In the genomic region with DNA sequence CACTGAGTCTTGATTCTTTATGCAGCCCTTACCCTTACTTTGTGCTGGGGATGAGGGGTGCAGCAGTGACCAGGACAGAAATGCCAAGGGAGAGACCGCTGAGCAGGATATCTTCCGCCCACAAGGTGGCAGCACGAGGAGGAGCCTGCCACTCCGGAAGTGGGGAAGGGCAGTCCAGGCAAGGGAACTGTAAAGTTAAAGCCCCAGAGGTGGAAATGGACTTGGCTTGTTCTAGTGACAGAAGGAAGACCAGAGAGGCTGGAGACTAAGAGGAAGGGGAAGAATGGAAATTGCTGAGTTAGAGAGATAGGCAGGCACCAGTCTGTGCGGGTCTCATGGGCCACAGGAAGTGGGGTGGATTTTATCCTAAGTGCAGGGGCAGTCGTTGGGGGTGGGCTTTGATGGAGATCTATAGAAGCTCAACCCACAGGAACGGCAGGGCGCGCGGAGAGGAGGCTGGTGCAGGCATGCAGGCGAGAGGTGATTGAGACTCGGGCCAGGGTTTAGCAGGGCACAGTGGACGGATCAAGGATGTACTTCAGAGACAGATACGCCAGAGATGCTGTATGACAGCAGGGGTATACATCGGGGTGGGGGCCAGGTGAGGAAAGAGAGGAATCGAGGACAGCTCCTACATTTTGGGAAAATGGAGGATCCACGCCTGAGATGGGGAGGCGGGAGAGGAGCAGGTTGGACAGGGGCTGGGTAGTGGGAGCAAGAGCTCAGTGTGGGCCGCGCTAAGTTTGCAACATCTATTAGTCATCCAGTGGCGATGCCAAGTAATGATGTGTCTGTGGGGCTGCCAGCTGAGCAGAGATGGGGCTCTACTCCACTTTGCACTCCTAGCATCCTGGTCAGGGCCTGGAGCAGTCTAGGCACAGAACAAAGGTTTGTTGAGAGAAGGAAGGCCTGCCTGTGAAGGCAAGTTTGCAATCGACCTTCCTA, we compare ENCODE assay signal across 8 cellular contexts. TPM values are rescaled to one million over a fixed set of nuclear protein-coding genes. Genes with fewer than 3 reads are reported as not detected.
DNase-seq lines count a peak whose midpoint lies in the region; ATAC-seq and TF ChIP-seq lines count a peak whose summit lies in the region.

No MANE protein-coding gene starts in this region.

- POLR2A ChIA-PET in activated CD4-positive, alpha-beta T cell treated with anti-CD3 and anti-CD28 coated beads for 36 hours (lab: Charles Lee), result interaction anchor here (1.5 to 1.9 kb wide), 2 partner anchors 22 to 54 kb away, joined by 5 to 7 read pairs; no protein-coding TSS in a partner anchor

- no peaks in the 10 kb centered on the region for H3K9me3 Mint-ChIP-seq in activated CD4-positive, alpha-beta T cell treated with anti-CD3 and anti-CD28 coated beads for 36 hours (ENCODE audit: low read depth)
- H3K9me3 Mint-ChIP-seq in dendritic cell treated with granulocyte-macrophage colony-stimulating factor and Interleukin-4, amounts not matched to agents 40 ng/mL and 50 ng/mL, for 4 days, result no peaks in the 10 kb centered on the region

- ATAC-seq in HG02642 (IDR thresholded peaks at IDR 0.05; ENCODE audit: poor library complexity, unreplicated experiment) (peak; percentile 32), GM21515 (IDR thresholded peaks at IDR 0.05; ENCODE audit: unreplicated experiment) (no peak)
- peak; percentile 49 for ATAC-seq in activated CD4-positive, alpha-beta T cell treated with anti-CD3 and anti-CD28 coated beads for 36 hours

- peaks cover 51% of the 10 kb centered on the region for H3K4me1 Mint-ChIP-seq in activated CD4-positive, alpha-beta T cell treated with anti-CD3 and anti-CD28 coated beads for 36 hours
- peaks cover 75% of the 10 kb centered on the region for H3K4me1 Mint-ChIP-seq in dendritic cell treated with granulocyte-macrophage colony-stimulating factor and Interleukin-4, amounts not matched to agents 40 ng/mL and 50 ng/mL, for 4 days (ENCODE audit: low read depth)

- H3K4me1 ChIP-seq in liver (ENCODE audit: control insufficient read depth in 4 of 4, insufficient read depth in 4 of 4, low read length in 3 of 4), result peaks cover 9 to 52% (median 32%) of the 10 kb centered on the region in 4 donors

- H3K9me3 ChIP-seq in liver (ENCODE audit: control insufficient read depth in 4 of 4, low read length in 3 of 4), result no peaks in the 10 kb centered on the region

- TF ChIP-seq RAD21 in liver (IDR thresholded peaks at IDR 0.05), result peak; percentile 85 to 92

- CTCF ChIA-PET in activated CD4-positive, alpha-beta T cell treated with anti-CD3 and anti-CD28 coated beads for 36 hours (lab: Charles Lee), result interaction anchor here (0.6 to 4.3 kb wide), 25 partner anchors 9 to 209 kb away, joined by 3 to 44 read pairs (median 5); partner anchors contain the start of gene ANKRD13D

- H3K27me3 ChIP-seq in liver (ENCODE audit: control insufficient read depth in 4 of 4, insufficient read depth in 4 of 4, low read length in 3 of 4), result no peaks in the 10 kb centered on the region

- peak overlapping the region; percentile 40 to 57 for H3K27ac ChIP-seq in liver (ENCODE audit: low read depth in 1 of 2, low read length in 2 of 2)

- H3K4me3 ChIP-seq in liver (ENCODE audit: low read depth in 1 of 3, low read length in 3 of 3), result no peak overlapping the region

- no peaks in the 10 kb centered on the region for H3K36me3 ChIP-seq in liver (ENCODE audit: control insufficient read depth in 4 of 4, insufficient read depth in 3 of 4, low read depth in 1 of 4, low read length in 3 of 4)

- H3K27me3 Mint-ChIP-seq in activated CD4-positive, alpha-beta T cell treated with anti-CD3 and anti-CD28 coated beads for 36 hours, result no peaks in the 10 kb centered on the region
- H3K27me3 Mint-ChIP-seq in dendritic cell treated with granulocyte-macrophage colony-stimulating factor and Interleukin-4, amounts not matched to agents 40 ng/mL and 50 ng/mL, for 4 days, result peaks cover 17% of the 10 kb centered on the region

- peak; percentile 83 for TF ChIP-seq CTCF in liver (IDR thresholded peaks at IDR 0.05; ENCODE audit: low read depth, low read length, missing input control)

- intact Hi-C loops in activated CD4-positive, alpha-beta T cell treated with anti-CD3 and anti-CD28 coated beads for 36 hours (cut with DNase I, micrococcal nuclease), result loop anchor here in 1 of 2 experiments (1.0 kb wide), 2 partner anchors 54 to 119 kb away; no protein-coding TSS in a partner anchor
- intact Hi-C loops in dendritic cell treated with granulocyte-macrophage colony-stimulating factor and Interleukin-4, amounts not matched to agents 40 ng/mL and 50 ng/mL, for 4 days (cut with micrococcal nuclease), result loop anchor here (1.0 to 10.0 kb wide), 2 partner anchors 54 to 122 kb away; no protein-coding TSS in a partner anchor

- peak overlapping the region in 1 of 2 donors; percentile 27 for H3K9ac ChIP-seq in liver (ENCODE audit: low read depth in 1 of 2, low read length in 2 of 2)

- WGBS in liver, result 56% methylated on average over 22 of the region's 22 CpGs

- H3K4me3 Mint-ChIP-seq in activated CD4-positive, alpha-beta T cell treated with anti-CD3 and anti-CD28 coated beads for 36 hours, result peak overlapping the region; percentile 10
- peak overlapping the region; percentile 62 for H3K4me3 Mint-ChIP-seq in dendritic cell treated with granulocyte-macrophage colony-stimulating factor and Interleukin-4, amounts not matched to agents 40 ng/mL and 50 ng/mL, for 4 days

- peaks cover 10% of the 10 kb centered on the region for H3K36me3 Mint-ChIP-seq in activated CD4-positive, alpha-beta T cell treated with anti-CD3 and anti-CD28 coated beads for 36 hours (ENCODE audit: low read depth)
- peaks cover 23% of the 10 kb centered on the region for H3K36me3 Mint-ChIP-seq in dendritic cell treated with granulocyte-macrophage colony-stimulating factor and Interleukin-4, amounts not matched to agents 40 ng/mL and 50 ng/mL, for 4 days (ENCODE audit: low read depth)

- H3K27ac Mint-ChIP-seq in activated CD4-positive, alpha-beta T cell treated with anti-CD3 and anti-CD28 coated beads for 36 hours, result peak overlapping the region; percentile 66
- peak overlapping the region; percentile 91 for H3K27ac Mint-ChIP-seq in dendritic cell treated with granulocyte-macrophage colony-stimulating factor and Interleukin-4, amounts not matched to agents 40 ng/mL and 50 ng/mL, for 4 days

- DNase-seq in CMK (ENCODE audit: low read depth) (peak; percentile 97), NCI-H526 treated with DMSO at 0.1 percent for 48 hours (lab: John Stamatoyannopoulos, UW) (peak; percentile 60)
- peak; percentile 88 for DNase-seq in activated CD4-positive, alpha-beta T cell treated with anti-CD3 and anti-CD28 coated beads for 36 hours
- peak; percentile 66 to 72 for DNase-seq in stimulated activated CD8-positive, alpha-beta memory T cell treated with anti-CD3 and anti-CD28 coated beads, Interleukin-2, amount 100 ng/mL, for 48 hours (ENCODE audit: low read depth in 2 of 2)

TF ChIP-seq in liver, 16 proteins besides CTCF, POLR2A, EP300 and RAD21:
- TF ChIP-seq ATF3 (IDR thresholded peaks at IDR 0.05), result no peak
- peak; percentile 35 for TF ChIP-seq YY1 (IDR thresholded peaks at IDR 0.05)
- peak in 1 of 2 donors; percentile 37 for TF ChIP-seq HNF4A (conservative IDR thresholded peaks at IDR 0.05)
- TF ChIP-seq MAX (IDR thresholded peaks at IDR 0.05), result peak; percentile 53
- peak in 1 of 2 donors; percentile 71 for TF ChIP-seq RXRA (IDR thresholded peaks at IDR 0.05)
- TF ChIP-seq SP1 (IDR thresholded peaks at IDR 0.05), result peak; percentile 64
- no peak for TF ChIP-seq HNF4G (IDR thresholded peaks at IDR 0.05)
- TF ChIP-seq GABPA (IDR thresholded peaks at IDR 0.05 in 1 of 2, conservative IDR thresholded peaks at IDR 0.05 in 1 of 2), result peak in 1 of 2 donors; percentile 26
- TF ChIP-seq NR2F2 (IDR thresholded peaks at IDR 0.05), result peak; percentile 57
TF ChIP-seq in liver: peak in this region for 7.

RNA-seq across cellular contexts. Expression of gene GRK2, which starts 3.3 kb away (rescaled TPM):
- 100 to 1,000 TPM; 202 to 241 TPM for total RNA-seq in activated CD4-positive, alpha-beta T cell treated with anti-CD3 and anti-CD28 coated beads for 36 hours
- total RNA-seq in liver, result 10 to 100 TPM; 35.0 to 41.4 TPM
- polyA plus RNA-seq in liver, result 10 to 100 TPM; 13.4 to 28.4 TPM

RNA-seq across cellular contexts. Expression of gene ANKRD13D, which starts 26.1 kb away (rescaled TPM):
- total RNA-seq in activated CD4-positive, alpha-beta T cell treated with anti-CD3 and anti-CD28 coated beads for 36 hours, result 10 to 100 TPM; 44.9 to 69.5 TPM
- total RNA-seq in liver, result 10 to 100 TPM in 1 of 2 donors, 1 to 10 TPM in 1; 5.6 to 15.0 TPM
- polyA plus RNA-seq in liver, result 1 to 10 TPM; 5.5 to 6.1 TPM

RNA-seq across cellular contexts. Expression of gene SSH3, which starts 40.3 kb away (rescaled TPM):
- total RNA-seq in activated CD4-positive, alpha-beta T cell treated with anti-CD3 and anti-CD28 coated beads for 36 hours, result 10 to 100 TPM in 1 of 2 experiments, 1 to 10 TPM in 1; 6.0 to 11.1 TPM
- 10 to 100 TPM in 1 of 2 donors, 1 to 10 TPM in 1; 4.8 to 10.4 TPM for total RNA-seq in liver
- polyA plus RNA-seq in liver, result 1 to 10 TPM; 7.6 to 8.7 TPM

Comparison
In these comparisons a context has a peak if more than half of its experiments do, and no peak if none do; other contexts are left out.
1. RNA of gene GRK2, which starts 3.3 kb away (total RNA-seq): 202 to 241 TPM in activated CD4-positive, alpha-beta T cell treated with anti-CD3 and anti-CD28 coated beads for 36 hours; 35.0 to 41.4 TPM in liver; every median in the first group is over 4 times any median in the second.
2. Peak in every context shown above with its lines, with median percentiles within 50 percentile points of each other: DNase-seq.